In genomic region chr15:84983711-84984110, GRCh38 we compare ENCODE assay signal across 12 cellular contexts. TPM values are rescaled to one million over a fixed set of nuclear protein-coding genes. Genes with fewer than 3 reads are reported as not detected.
DNase-seq lines count a peak whose midpoint lies in the region; ATAC-seq, FAIRE-seq and TF ChIP-seq lines count a peak whose summit lies in the region.
"Had no signal": no experiment of that assay in that cellular context is flagged by ENCODE, and none has a peak within 500 bp of the region (broad histone marks: within the 10 kb centered on the region; RNA-seq: fewer than 3 reads in every experiment).

No MANE protein-coding gene starts in this region.

- no peaks in the 10 kb centered on the region for H3K36me3 Mint-ChIP-seq in natural killer cell treated with Interleukin-12 subunit alpha and Interleukin-12 subunit beta and Interleukin-15 and Interleukin-18, amount 100 ng/mL, for 72 hours
- H3K36me3 Mint-ChIP-seq: stimulated activated memory B cell treated with anti-CD40 and anti-IgM and Interleukin-4, amounts not matched to agents 10 μg/mL and 1 μg/mL and 100 μg/mL, for 72 hours had no signal

- H3K27ac Mint-ChIP-seq in natural killer cell treated with Interleukin-12 subunit alpha and Interleukin-12 subunit beta and Interleukin-15 and Interleukin-18, amount 100 ng/mL, for 72 hours = no peak overlapping the region
- H3K27ac Mint-ChIP-seq: stimulated activated memory B cell treated with anti-CD40 and anti-IgM and Interleukin-4, amounts not matched to agents 10 μg/mL and 1 μg/mL and 100 μg/mL, for 72 hours had no signal

- no peak for TF ChIP-seq POLR2A in H54 (IDR thresholded peaks at IDR 0.05; ENCODE audit: low read depth, low read length)

- no peaks in the 10 kb centered on the region for H3K27me3 Mint-ChIP-seq in natural killer cell treated with Interleukin-12 subunit alpha and Interleukin-12 subunit beta and Interleukin-15 and Interleukin-18, amount 100 ng/mL, for 72 hours
- H3K27me3 Mint-ChIP-seq: stimulated activated memory B cell treated with anti-CD40 and anti-IgM and Interleukin-4, amounts not matched to agents 10 μg/mL and 1 μg/mL and 100 μg/mL, for 72 hours had no signal

- peak overlapping the region; percentile 86 for H3K4me3 Mint-ChIP-seq in natural killer cell treated with Interleukin-12 subunit alpha and Interleukin-12 subunit beta and Interleukin-15 and Interleukin-18, amount 100 ng/mL, for 72 hours

- intact Hi-C loops in posterior vena cava (cut with DNase I) = no loop called here

- no peak for FAIRE-seq in H54 (lab: Jason Lieb, UNC)

- H3K4me3 ChIP-seq in AG10803 (ENCODE audit: low read length) (peak overlapping the region; percentile 69; the same call in 1 of the 2 replicates), HFF-Myc (replicated peaks; ENCODE audit: low read depth, low read length) (peak overlapping the region; percentile 70)

- no peak for ATAC-seq in natural killer cell treated with Interleukin-12 subunit alpha and Interleukin-12 subunit beta and Interleukin-15 and Interleukin-18, amount 100 ng/mL, for 72 hours
- ATAC-seq in GM19328 (IDR thresholded peaks at IDR 0.05; ENCODE audit: unreplicated experiment) = no peak
- no peak for ATAC-seq in activated CD4-positive, CD25-positive, alpha-beta regulatory T cell treated with anti-CD3 and anti-CD28 coated beads, Interleukin-2, amount 50 U/mL, for 24 hours
- ATAC-seq: sciatic nerve; stimulated activated memory B cell treated with anti-CD40 and anti-IgM and Interleukin-4, amounts not matched to agents 10 μg/mL and 1 μg/mL and 100 μg/mL, for 72 hours had no signal

- H3K9me3 Mint-ChIP-seq in natural killer cell treated with Interleukin-12 subunit alpha and Interleukin-12 subunit beta and Interleukin-15 and Interleukin-18, amount 100 ng/mL, for 72 hours = no peaks in the 10 kb centered on the region
- H3K9me3 Mint-ChIP-seq: stimulated activated memory B cell treated with anti-CD40 and anti-IgM and Interleukin-4, amounts not matched to agents 10 μg/mL and 1 μg/mL and 100 μg/mL, for 72 hours had no signal

- TF ChIP-seq CTCF in AG10803 (conservative IDR thresholded peaks at IDR 0.05; ENCODE audit: low read length) (no peak), HFF-Myc (IDR thresholded peaks at IDR 0.05; ENCODE audit: low read depth, low read length, missing control alignments) (no peak)

- DNase-seq in AG10803 (ENCODE audit: low read depth) (no peak), HFF-Myc (ENCODE audit: extremely low read depth, low read depth) (no peak), H54 (ENCODE audit: insufficient read length, low spot score) (no peak), posterior vena cava (ENCODE audit: low spot score) (no peak)
- DNase-seq in natural killer cell treated with Interleukin-12 subunit alpha and Interleukin-12 subunit beta and Interleukin-15 and Interleukin-18, amount 100 ng/mL, for 72 hours (ENCODE audit: low spot score) = no peak
- DNase-seq: activated CD4-positive, CD25-positive, alpha-beta regulatory T cell; EL had no signal

- H3K27ac ChIP-seq in cingulate gyrus (ENCODE audit: low read depth, low read length) = peak overlapping the region; percentile 70

- H3K4me1 Mint-ChIP-seq in natural killer cell treated with Interleukin-12 subunit alpha and Interleukin-12 subunit beta and Interleukin-15 and Interleukin-18, amount 100 ng/mL, for 72 hours (ENCODE audit: low read depth in 2 of 2) = peaks cover 37 to 39% of the 10 kb centered on the region in 2 donors

RNA-seq across cellular contexts. Expression of gene PDE8A, which starts 2.1 kb away (rescaled TPM):
- total RNA-seq in natural killer cell treated with Interleukin-12 subunit alpha and Interleukin-12 subunit beta and Interleukin-15 and Interleukin-18, amount 100 ng/mL, for 72 hours = 10 to 100 TPM; 27.0 to 32.0 TPM
- 10 to 100 TPM; 30.9 to 48.8 TPM for total RNA-seq in posterior vena cava
